ENCODE assay signal across 8 cellular contexts in the genomic region with DNA sequence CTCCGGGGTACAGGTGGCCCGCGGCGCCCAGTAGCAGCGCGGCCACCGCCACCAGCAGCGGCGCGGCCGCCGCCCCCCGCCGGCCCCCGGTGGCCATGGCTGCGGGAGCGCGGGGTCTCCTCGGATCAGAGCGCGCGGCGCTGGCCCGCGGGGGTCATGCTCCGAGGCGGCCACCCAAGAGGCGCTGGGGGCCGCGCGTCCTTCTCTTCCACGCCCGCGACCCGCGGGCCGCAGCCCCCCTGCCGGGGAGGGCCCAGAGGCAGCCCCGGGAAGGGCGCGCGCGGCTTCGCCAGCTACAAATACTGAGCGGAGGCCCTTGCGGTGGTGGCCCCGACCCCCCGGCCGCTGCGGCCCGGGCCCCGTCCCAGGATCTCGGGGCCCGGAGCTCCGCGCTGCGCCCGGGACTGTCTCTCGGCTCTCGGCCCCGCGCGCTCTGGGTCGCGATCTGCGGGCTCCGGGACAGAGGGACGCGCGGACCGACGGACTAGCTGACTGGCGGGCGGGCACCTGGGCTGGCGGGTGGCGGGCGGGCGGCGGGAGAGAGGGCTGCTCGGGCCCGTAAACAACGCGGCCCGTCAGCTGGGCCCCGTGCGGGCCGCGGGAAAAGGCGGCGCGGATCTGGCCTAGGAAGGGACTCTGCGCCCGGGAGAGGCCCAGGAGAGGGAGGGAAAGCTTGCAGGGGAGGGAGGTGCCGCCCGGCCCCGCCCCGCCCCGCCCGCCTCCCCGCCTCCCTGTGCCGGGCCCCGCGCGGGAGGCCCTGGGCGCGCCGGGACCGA. TPM values are rescaled to one million over a fixed set of nuclear protein-coding genes. Genes with fewer than 3 reads are reported as not detected.
DNase-seq lines count a peak whose midpoint lies in the region; ATAC-seq and TF ChIP-seq lines count a peak whose summit lies in the region.

A gene (minus strand): TSS at position 620 of the 776 bp plus-strand sequence. CDS start 523 bp downstream, at position 97.

- TF ChIP-seq RAD21 in neural cell (conservative IDR thresholded peaks at IDR 0.05), result no peak

- H3K9me3 ChIP-seq in Panc1 (ENCODE audit: control insufficient read depth, insufficient read depth, low read depth, low read length) (no peaks in the 10 kb centered on the region), neural cell (ENCODE audit: low read length) (no peaks in the 10 kb centered on the region), subcutaneous abdominal adipose tissue (ENCODE audit: control insufficient read depth in 5 of 5, low read length in 5 of 5) (no peaks in the 10 kb centered on the region)

- no peaks in the 10 kb centered on the region for H3F3A ChIP-seq in neural cell (ENCODE audit: insufficient read depth, low read length, poor library complexity, severe bottlenecking)

- H3K4me3 ChIP-seq in Jurkat, Clone E6-1 (ENCODE audit: low read length), result peak within 1 kb of the TSS; percentile 50
- H3K4me3 ChIP-seq in Panc1 (ENCODE audit: low read depth in 2 of 2, low read length in 2 of 2) (peak within 1 kb of the TSS; percentile 47 to 56), neural cell (ENCODE audit: low read length) (peak within 1 kb of the TSS; percentile 92), subcutaneous abdominal adipose tissue (ENCODE audit: low read depth in 1 of 5, low read length in 5 of 5) (peak within 1 kb of the TSS; percentile 63 to 79 (median 75))

- H3K4me1 ChIP-seq in Panc1 (ENCODE audit: control insufficient read depth, insufficient read depth, low read length), result no peaks in the 10 kb centered on the region
- no peaks in the 10 kb centered on the region for H3K4me1 ChIP-seq in foreskin keratinocyte
- H3K4me1 ChIP-seq in subcutaneous abdominal adipose tissue (ENCODE audit: control insufficient read depth in 5 of 5, insufficient read depth in 5 of 5, low read length in 5 of 5), result peaks cover 2 to 33% (median 24%) of the 10 kb centered on the region in 5 donors

- no peaks in the 10 kb centered on the region for H4K20me1 ChIP-seq in neural cell (ENCODE audit: insufficient read depth)

- peak; percentile 92 for DNase-seq in COLO668 (lab: John Stamatoyannopoulos, UW; ENCODE audit: unreplicated experiment)
- peak; percentile 74 for DNase-seq in Jurkat, Clone E6-1 (ENCODE audit: low read depth, low spot score)
- DNase-seq in Panc1 (ENCODE audit: low read depth, low spot score), result no peak
- peak; percentile 55 for DNase-seq in activated naive CD4-positive, alpha-beta T cell treated with Interleukin-2 at 50 U/mL for 16 hours
- peak; percentile 31 to 64 for DNase-seq in foreskin keratinocyte

- peak within 1 kb of the TSS; percentile 54 for H3K4me2 ChIP-seq in neural cell (ENCODE audit: low read length)

- intact Hi-C loops in Panc1 (cut with micrococcal nuclease; ENCODE audit: unreplicated experiment), result no loop called here

- peak; percentile 69 for ATAC-seq in GM21528 (IDR thresholded peaks at IDR 0.05; ENCODE audit: low FRiP score, unreplicated experiment)
- ATAC-seq in Panc1, result peak; percentile 95
- peak; percentile 93 for ATAC-seq in foreskin keratinocyte

- H3K27ac ChIP-seq in Panc1 (ENCODE audit: low read length), result no peak within 1 kb of the TSS
- peak within 1 kb of the TSS; percentile 19 for H3K27ac ChIP-seq in foreskin keratinocyte
- peak within 1 kb of the TSS; percentile 62 for H3K27ac ChIP-seq in neural cell (ENCODE audit: low read length)
- peak within 1 kb of the TSS; percentile 80 for H3K27ac ChIP-seq in subcutaneous abdominal adipose tissue (ENCODE audit: low read depth, low read length)

- POLR2A ChIA-PET in Panc1 (lab: Charles Lee), result no interaction called here

- TF ChIP-seq EP300 in neural cell (conservative IDR thresholded peaks at IDR 0.05; ENCODE audit: poor library complexity, severe bottlenecking), result no peak

- peaks cover 13% of the 10 kb centered on the region for H3K79me2 ChIP-seq in neural cell (replicated peaks; ENCODE audit: insufficient read depth, low read length)

- peak within 1 kb of the TSS; percentile 81 for H3K9ac ChIP-seq in neural cell (ENCODE audit: low read length)
- peak within 1 kb of the TSS; percentile 56 to 84 (median 80) for H3K9ac ChIP-seq in subcutaneous abdominal adipose tissue (ENCODE audit: low read length in 5 of 5)

- TF ChIP-seq CTCF in Panc1 (IDR thresholded peaks at IDR 0.05) (no peak), foreskin keratinocyte (conservative IDR thresholded peaks at IDR 0.05) (no peak), neural cell (IDR thresholded peaks at IDR 0.05; ENCODE audit: poor library complexity, severe bottlenecking) (no peak)

- no TSS peak for BruUV-seq in Panc1 (replicated peaks; lab: Mats Ljungman, UMichigan)

- CTCF ChIA-PET in Panc1 (lab: Charles Lee), result no interaction called here

- H3K27me3 ChIP-seq in Panc1 (ENCODE audit: control insufficient read depth, insufficient read depth, low read length) (no peaks in the 10 kb centered on the region), foreskin keratinocyte (peaks cover 44% of the 10 kb centered on the region), neural cell (ENCODE audit: insufficient read depth, low read depth, low read length) (no peaks in the 10 kb centered on the region), subcutaneous abdominal adipose tissue (ENCODE audit: control insufficient read depth in 5 of 5, insufficient read depth in 4 of 5, low read length in 5 of 5) (peaks cover 0 to 3% (median 0%) of the 10 kb centered on the region in 5 donors)

- H3K36me3 ChIP-seq in Panc1 (ENCODE audit: control insufficient read depth, insufficient read depth, low read length), result no peaks in the 10 kb centered on the region
- H3K36me3 ChIP-seq in neural cell (ENCODE audit: insufficient read depth, low read length), result no peaks in the 10 kb centered on the region
- no peaks in the 10 kb centered on the region for H3K36me3 ChIP-seq in subcutaneous abdominal adipose tissue (ENCODE audit: control insufficient read depth in 5 of 5, insufficient read depth in 5 of 5, low read length in 5 of 5)

- peak within 1 kb of the TSS; percentile 73 for H2AFZ ChIP-seq in neural cell (ENCODE audit: low read depth, low read length)

- no peaks in the 10 kb centered on the region for H3K9me2 ChIP-seq in neural cell (ENCODE audit: insufficient read depth, low read length)

- in situ Hi-C loops in Panc1 (cut with HindIII; ENCODE audit: low pct_unique_long_range_greater_than_20kb, low sequenced_read_pairs), result no loop called here

TF ChIP-seq in neural cell, 6 proteins besides CTCF, POLR2A, EP300 and RAD21:
- TF ChIP-seq SMC3 (conservative IDR thresholded peaks at IDR 0.05; ENCODE audit: poor library complexity) (no peak), POLR2AphosphoS5 (IDR thresholded peaks at IDR 0.05) (peak; percentile 72), MXI1 (conservative IDR thresholded peaks at IDR 0.05; ENCODE audit: poor library complexity, severe bottlenecking) (no peak), TAF1 (IDR thresholded peaks at IDR 0.05; ENCODE audit: low read depth) (peak; percentile 67)
- TF ChIP-seq, protein P1, sequence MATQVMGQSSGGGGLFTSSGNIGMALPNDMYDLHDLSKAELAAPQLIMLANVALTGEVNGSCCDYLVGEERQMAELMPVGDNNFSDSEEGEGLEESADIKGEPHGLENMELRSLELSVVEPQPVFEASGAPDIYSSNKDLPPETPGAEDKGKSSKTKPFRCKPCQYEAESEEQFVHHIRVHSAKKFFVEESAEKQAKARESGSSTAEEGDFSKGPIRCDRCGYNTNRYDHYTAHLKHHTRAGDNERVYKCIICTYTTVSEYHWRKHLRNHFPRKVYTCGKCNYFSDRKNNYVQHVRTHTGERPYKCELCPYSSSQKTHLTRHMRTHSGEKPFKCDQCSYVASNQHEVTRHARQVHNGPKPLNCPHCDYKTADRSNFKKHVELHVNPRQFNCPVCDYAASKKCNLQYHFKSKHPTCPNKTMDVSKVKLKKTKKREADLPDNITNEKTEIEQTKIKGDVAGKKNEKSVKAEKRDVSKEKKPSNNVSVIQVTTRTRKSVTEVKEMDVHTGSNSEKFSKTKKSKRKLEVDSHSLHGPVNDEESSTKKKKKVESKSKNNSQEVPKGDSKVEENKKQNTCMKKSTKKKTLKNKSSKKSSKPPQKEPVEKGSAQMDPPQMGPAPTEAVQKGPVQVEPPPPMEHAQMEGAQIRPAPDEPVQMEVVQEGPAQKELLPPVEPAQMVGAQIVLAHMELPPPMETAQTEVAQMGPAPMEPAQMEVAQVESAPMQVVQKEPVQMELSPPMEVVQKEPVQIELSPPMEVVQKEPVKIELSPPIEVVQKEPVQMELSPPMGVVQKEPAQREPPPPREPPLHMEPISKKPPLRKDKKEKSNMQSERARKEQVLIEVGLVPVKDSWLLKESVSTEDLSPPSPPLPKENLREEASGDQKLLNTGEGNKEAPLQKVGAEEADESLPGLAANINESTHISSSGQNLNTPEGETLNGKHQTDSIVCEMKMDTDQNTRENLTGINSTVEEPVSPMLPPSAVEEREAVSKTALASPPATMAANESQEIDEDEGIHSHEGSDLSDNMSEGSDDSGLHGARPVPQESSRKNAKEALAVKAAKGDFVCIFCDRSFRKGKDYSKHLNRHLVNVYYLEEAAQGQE (IDR thresholded peaks at IDR 0.05; ENCODE audit: borderline replicate concordance), result peak; percentile 54

RNA-seq across cellular contexts. Expression of the gene that starts here (rescaled TPM):
- polyA plus RNA-seq in Jurkat, Clone E6-1 (2012; ENCODE audit: insufficient read depth, insufficient read length), result 4.2 TPM
- total RNA-seq in Panc1 (2021; ENCODE audit: unreplicated experiment) (2.5 TPM), foreskin keratinocyte (2.8 and 3.7 TPM in 2 replicates)
- 1.5 TPM for polyA plus RNA-seq in Panc1 (2012; ENCODE audit: insufficient read length)
- polyA plus RNA-seq in foreskin keratinocyte (0.45 and 0.55 TPM in 2 replicates), neural cell (16.0 and 19.6 TPM in 2 replicates)
- 84.3 and 95.7 TPM in 2 replicates for polyA minus RNA-seq in neural cell

Comparison
In these comparisons a context has a peak if more than half of its experiments do, and no peak if none do; other contexts are left out.
1. RNA of the gene that starts here (polyA plus RNA-seq): 16.0 to 19.6 TPM in neural cell; 0.45 to 0.55 TPM in foreskin keratinocyte; every median in the first group is over 10 times any median in the second.
2. Peak in every context shown above with its lines, with median percentiles within 50 percentile points of each other: ATAC-seq and H3K4me3 ChIP-seq.